In the genomic region with DNA sequence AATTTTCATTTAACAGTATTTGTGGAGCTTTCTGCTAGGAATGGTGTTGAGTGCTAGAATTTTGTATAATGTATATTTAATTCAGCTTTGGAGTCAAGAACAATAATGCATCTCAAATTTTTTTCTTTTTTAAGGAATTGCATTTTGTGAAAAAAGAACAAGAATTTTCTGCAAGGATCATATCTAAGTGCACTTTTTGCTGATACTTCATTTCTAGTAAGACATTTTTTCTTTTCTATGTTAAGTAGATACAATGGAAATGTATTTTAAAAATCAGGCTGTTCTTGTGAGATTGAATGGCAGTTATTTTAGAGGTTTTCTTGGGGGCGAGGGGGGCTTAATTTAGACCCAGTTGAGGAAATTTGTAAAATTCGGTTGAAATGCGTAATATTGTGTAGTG, we compare ENCODE assay signal across 3 cellular contexts.
A peak's percentile ranks its signal among the peaks of the same experiment; 100 is the strongest.
TF ChIP-seq lines count a peak whose summit lies in the region.

No MANE protein-coding gene starts in this region.

TF ChIP-seq in A549, 52 proteins besides CTCF, POLR2A, EP300 and RAD21:
- no peak for TF ChIP-seq CBX2 (IDR thresholded peaks at IDR 0.05; ENCODE audit: borderline replicate concordance, low read depth)
- TF ChIP-seq MAFK (IDR thresholded peaks at IDR 0.05; ENCODE audit: partially characterized antibody): peak; percentile 62

TF ChIP-seq in IMR-90, 13 proteins besides CTCF, POLR2A, EP300 and RAD21:
- TF ChIP-seq ELK1 (IDR thresholded peaks at IDR 0.05; ENCODE audit: borderline replicate concordance, low read depth, low read length) (no peak), MAFK (IDR thresholded peaks at IDR 0.05; ENCODE audit: low read depth, low read length) (peak; percentile 25; the same call in 1 of the 2 replicates)

TF ChIP-seq in K562, 482 proteins besides CTCF, POLR2A, EP300 and RAD21:
- TF ChIP-seq ZBTB1 (CRISPR knock-in tag; IDR thresholded peaks at IDR 0.05; ENCODE audit: borderline replicate concordance, low read depth) (no peak), HDAC8 (tag; IDR thresholded peaks at IDR 0.05) (no peak), MEIS2 (IDR thresholded peaks at IDR 0.05; ENCODE audit: partially characterized antibody) (no peak), FOXK2 (conservative IDR thresholded peaks at IDR 0.05 in 1 of 2, IDR thresholded peaks at IDR 0.05 in 1 of 2; ENCODE audit: low read depth in 2 of 2) (no peak), ATF4 (CRISPR knock-in tag; IDR thresholded peaks at IDR 0.05) (no peak), BRD9 (IDR thresholded peaks at IDR 0.05; ENCODE audit: low read depth, partially characterized antibody) (no peak), C11orf30 (IDR thresholded peaks at IDR 0.05; ENCODE audit: low read depth) (peak; percentile 38; the same call in 1 of the 2 replicates), ID3 (CRISPR knock-in tag; IDR thresholded peaks at IDR 0.05) (no peak), ID3 (tag; IDR thresholded peaks at IDR 0.05) (no peak), ZNF445 (CRISPR knock-in tag; IDR thresholded peaks at IDR 0.05; ENCODE audit: low read depth) (no peak), SAFB (IDR thresholded peaks at IDR 0.05; ENCODE audit: borderline replicate concordance, low read depth, low read length) (no peak), ZNF316 (IDR thresholded peaks at IDR 0.05) (peak; percentile 68), MAFG (tag; conservative IDR thresholded peaks at IDR 0.05) (0 out of 2 replicates have a peak, but pooled peaks have one; percentile 24)
- TF ChIP-seq, protein P1, sequence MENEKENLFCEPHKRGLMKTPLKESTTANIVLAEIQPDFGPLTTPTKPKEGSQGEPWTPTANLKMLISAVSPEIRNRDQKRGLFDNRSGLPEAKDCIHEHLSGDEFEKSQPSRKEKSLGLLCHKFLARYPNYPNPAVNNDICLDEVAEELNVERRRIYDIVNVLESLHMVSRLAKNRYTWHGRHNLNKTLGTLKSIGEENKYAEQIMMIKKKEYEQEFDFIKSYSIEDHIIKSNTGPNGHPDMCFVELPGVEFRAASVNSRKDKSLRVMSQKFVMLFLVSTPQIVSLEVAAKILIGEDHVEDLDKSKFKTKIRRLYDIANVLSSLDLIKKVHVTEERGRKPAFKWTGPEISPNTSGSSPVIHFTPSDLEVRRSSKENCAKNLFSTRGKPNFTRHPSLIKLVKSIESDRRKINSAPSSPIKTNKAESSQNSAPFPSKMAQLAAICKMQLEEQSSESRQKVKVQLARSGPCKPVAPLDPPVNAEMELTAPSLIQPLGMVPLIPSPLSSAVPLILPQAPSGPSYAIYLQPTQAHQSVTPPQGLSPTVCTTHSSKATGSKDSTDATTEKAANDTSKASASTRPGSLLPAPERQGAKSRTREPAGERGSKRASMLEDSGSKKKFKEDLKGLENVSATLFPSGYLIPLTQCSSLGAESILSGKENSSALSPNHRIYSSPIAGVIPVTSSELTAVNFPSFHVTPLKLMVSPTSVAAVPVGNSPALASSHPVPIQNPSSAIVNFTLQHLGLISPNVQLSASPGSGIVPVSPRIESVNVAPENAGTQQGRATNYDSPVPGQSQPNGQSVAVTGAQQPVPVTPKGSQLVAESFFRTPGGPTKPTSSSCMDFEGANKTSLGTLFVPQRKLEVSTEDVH (IDR thresholded peaks at IDR 0.05; ENCODE audit: low read depth, partially characterized antibody): no peak
TF ChIP-seq in K562: peak in this region for 3.
